In the genomic region with DNA sequence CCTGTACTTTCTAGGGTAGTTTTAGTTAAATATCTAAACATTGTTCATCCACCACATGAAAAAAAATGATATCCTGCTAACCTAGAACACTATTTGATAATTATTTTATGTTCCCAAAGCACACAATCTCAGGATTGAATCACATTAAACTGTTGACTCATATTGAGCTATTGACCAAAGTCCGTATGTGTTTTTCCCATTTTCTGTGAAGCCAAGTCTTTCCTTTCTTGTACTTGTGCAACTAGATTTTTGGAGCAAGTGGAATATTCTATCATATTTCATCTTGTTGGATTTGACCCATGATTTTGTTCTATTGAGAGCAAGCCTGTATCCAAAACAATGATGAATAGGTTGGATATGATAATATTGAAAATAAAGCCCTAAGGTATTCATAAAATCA, we compare ENCODE assay signal across 21 cellular contexts.
"Had no signal": no experiment of that assay in that cellular context is flagged by ENCODE, and none has a peak within 500 bp of the region (broad histone marks: within the 10 kb centered on the region; RNA-seq: fewer than 3 reads in every experiment).

No MANE protein-coding gene starts in this region.

- H3K36me3 ChIP-seq: lower lobe of right lung had no signal

- DNase-seq: activated B cell treated with CpG ODN at 0.5 μM for 24 hours; activated CD4-positive, alpha-beta memory T cell treated with anti-CD3 and anti-CD28 coated beads for 36 hours; activated CD4-positive, alpha-beta T cell treated with anti-CD3 and anti-CD28 coated beads for 4 hours; activated CD8-positive, alpha-beta memory T cell treated with anti-CD3 and anti-CD28 coated beads, Interleukin-2, amount 10 ng/mL, durations not matched to agents 7 days and 5 days; activated naive CD4-positive, alpha-beta T cell; activated naive CD8-positive, alpha-beta T cell treated with anti-CD3 and anti-CD28 coated beads, Interleukin-2, amount 10 ng/mL, durations not matched to agents 7 days and 5 days; activated T-cell treated with anti-CD3 and anti-CD28 coated beads, Interleukin-2, amount 50 U/mL, for 1 hour; amygdala; caudate nucleus; lower lobe of right lung; nucleus accumbens; posterior cingulate gyrus; T-helper 1 cell; T-helper 9 cell had no signal

- H3K9me3 ChIP-seq: lower lobe of right lung had no signal

- H3K4me3 Mint-ChIP-seq: activated B cell treated with CpG ODN at 0.5 μM for 24 hours; activated CD4-positive, alpha-beta memory T cell treated with anti-CD3 and anti-CD28 coated beads for 36 hours; activated CD8-positive, alpha-beta memory T cell treated with anti-CD3 and anti-CD28 coated beads, Interleukin-2, amount 10 ng/mL, durations not matched to agents 7 days and 5 days; activated naive CD8-positive, alpha-beta T cell treated with anti-CD3 and anti-CD28 coated beads, Interleukin-2, amount 10 ng/mL, durations not matched to agents 7 days and 5 days; activated T-helper 17 cell treated with anti-CD3 and anti-CD28 coated beads, Interleukin-2, amount 50 U/mL, for 72 hours; brain; nephron; stimulated activated naive CD8-positive, alpha-beta T cell treated with anti-CD3 and anti-CD28 coated beads, Interleukin-15, Interleukin-2, amounts not matched to agents 100 ng/mL and 50 ng/mL, for 24 hours; type B pancreatic cell had no signal

- H3K4me1 Mint-ChIP-seq: activated B cell treated with CpG ODN at 0.5 μM for 24 hours; activated T-helper 17 cell treated with anti-CD3 and anti-CD28 coated beads, Interleukin-2, amount 50 U/mL, for 72 hours had no signal

- ATAC-seq: activated CD8-positive, alpha-beta memory T cell treated with anti-CD3 and anti-CD28 coated beads, Interleukin-2, amount 10 ng/mL, durations not matched to agents 7 days and 5 days; activated T-helper 17 cell treated with anti-CD3 and anti-CD28 coated beads, Interleukin-2, amount 50 U/mL, for 72 hours; lower lobe of right lung; SK-N-SH treated with all-trans-retinoic acid at 6 μM for 48 hours had no signal

- H3K27ac ChIP-seq: coronary artery, lower lobe of right lung had no signal

- H3K36me3 Mint-ChIP-seq: activated CD4-positive, alpha-beta memory T cell treated with anti-CD3 and anti-CD28 coated beads for 36 hours; activated CD8-positive, alpha-beta memory T cell treated with anti-CD3 and anti-CD28 coated beads, Interleukin-2, amount 10 ng/mL, durations not matched to agents 7 days and 5 days; activated naive CD8-positive, alpha-beta T cell treated with anti-CD3 and anti-CD28 coated beads, Interleukin-2, amount 10 ng/mL, durations not matched to agents 7 days and 5 days; brain; type B pancreatic cell had no signal

- H3K27ac Mint-ChIP-seq: activated B cell treated with CpG ODN at 0.5 μM for 24 hours; activated CD4-positive, alpha-beta memory T cell treated with anti-CD3 and anti-CD28 coated beads for 36 hours; activated CD8-positive, alpha-beta memory T cell treated with anti-CD3 and anti-CD28 coated beads, Interleukin-2, amount 10 ng/mL, durations not matched to agents 7 days and 5 days; activated naive CD8-positive, alpha-beta T cell treated with anti-CD3 and anti-CD28 coated beads, Interleukin-2, amount 10 ng/mL, durations not matched to agents 7 days and 5 days; activated T-helper 17 cell treated with anti-CD3 and anti-CD28 coated beads, Interleukin-2, amount 50 U/mL, for 72 hours; stimulated activated naive CD8-positive, alpha-beta T cell treated with anti-CD3 and anti-CD28 coated beads, Interleukin-15, Interleukin-2, amounts not matched to agents 100 ng/mL and 50 ng/mL, for 24 hours; type B pancreatic cell had no signal

- H3K9me3 Mint-ChIP-seq: activated B cell treated with CpG ODN at 0.5 μM for 24 hours; activated CD4-positive, alpha-beta memory T cell treated with anti-CD3 and anti-CD28 coated beads for 36 hours; activated naive CD8-positive, alpha-beta T cell treated with anti-CD3 and anti-CD28 coated beads, Interleukin-2, amount 10 ng/mL, durations not matched to agents 7 days and 5 days; activated T-helper 17 cell treated with anti-CD3 and anti-CD28 coated beads, Interleukin-2, amount 50 U/mL, for 72 hours; brain; nephron; stimulated activated naive CD8-positive, alpha-beta T cell treated with anti-CD3 and anti-CD28 coated beads, Interleukin-15, Interleukin-2, amounts not matched to agents 100 ng/mL and 50 ng/mL, for 24 hours; type B pancreatic cell had no signal

- H3K4me3 ChIP-seq: coronary artery, lower lobe of right lung had no signal

- H3K27me3 Mint-ChIP-seq: activated B cell treated with CpG ODN at 0.5 μM for 24 hours, type B pancreatic cell had no signal
